ENCODE assay signal across 8 cellular contexts in genomic region chr3:182492536-182492935, GRCh38.
"Had no signal": no experiment of that assay in that cellular context is flagged by ENCODE, and none has a peak within 500 bp of the region (broad histone marks: within the 10 kb centered on the region; RNA-seq: fewer than 3 reads in every experiment).

No MANE protein-coding gene starts in this region.

- H3K9ac ChIP-seq: GM23248 had no signal

- H3K36me3 ChIP-seq: HAP-1 had no signal

- H3K9me3 ChIP-seq: HAP-1 had no signal

- H2AFZ ChIP-seq: GM23248 had no signal

- H3K27ac ChIP-seq: GM23248, HL-60 had no signal

- ATAC-seq: HCT116 had no signal

- H3K4me3 ChIP-seq: GM23248, HAP-1 had no signal

- H3K4me1 ChIP-seq: HAP-1 had no signal

- DNase-seq: GM23248, GOT3, H7, HFFc6, KG1 had no signal
